8 cellular contexts compared by ENCODE assay signal in genomic region chr6:83067448-83068413, GRCh38.
DNase-seq lines count a peak whose midpoint lies in the region; ATAC-seq and FAIRE-seq lines count a peak whose summit lies in the region.

Gene DOP1A (plus strand): TSS chr6:83067671. CDS start chr6:83096978, 29,307 bp downstream.

- peaks cover 10 to 37% (median 25%) of the 10 kb centered on the region in 10 experiments; a peak in 17 of 20 replicates for H3K4me1 ChIP-seq in BLaER1 treated with 17β-estradiol and CSF1 and Interleukin-3, amounts not matched to agents 10 nM and 100 nM

- H3K9me3 ChIP-seq in BLaER1 treated with 17β-estradiol and CSF1 and Interleukin-3, amounts not matched to agents 10 nM and 100 nM (replicated peaks in 1 of 11), result no peaks in the 10 kb centered on the region

- peak within 1 kb of the TSS; percentile 74 to 88 (median 82) for H3K9ac ChIP-seq in BLaER1 treated with 17β-estradiol and CSF1 and Interleukin-3, amounts not matched to agents 10 nM and 100 nM

- H3K27ac ChIP-seq in BLaER1 treated with 17β-estradiol and CSF1 and Interleukin-3, amounts not matched to agents 10 nM and 100 nM, result peak within 1 kb of the TSS; percentile 57 to 80 (median 70)

- no peaks in the 10 kb centered on the region for H3K27me3 ChIP-seq in BLaER1 treated with 17β-estradiol and CSF1 and Interleukin-3, amounts not matched to agents 10 nM and 100 nM

- DNase-seq in GM19240 (ENCODE audit: insufficient read length, low spot score), result peak; percentile 41
- DNase-seq in NCI-H524 treated with DMSO at 0.1 percent for 48 hours (lab: John Stamatoyannopoulos, UW), result peak; percentile 59
- DNase-seq in activated CD4-positive, alpha-beta T cell treated with anti-CD3 and anti-CD28 coated beads for 4 hours, result peak; percentile 97 to 98
- peak; percentile 95 for DNase-seq in kidney tubule cell (ENCODE audit: low spot score)
- DNase-seq in stimulated activated CD4-positive, alpha-beta T cell treated with anti-CD3 and anti-CD28 coated beads, Interleukin-1b, Interleukin-23, amount 100 ng/mL, for 24 hours (ENCODE audit: low read depth in 4 of 4, low spot score in 1 of 4), result peak; percentile 95 to 99 (median 98)

- ATAC-seq in HG03460 (IDR thresholded peaks at IDR 0.05; ENCODE audit: unreplicated experiment), result peak; percentile 81

- H3K36me3 ChIP-seq in BLaER1 treated with 17β-estradiol and CSF1 and Interleukin-3, amounts not matched to agents 10 nM and 100 nM, result no peaks in the 10 kb centered on the region

- peak; percentile 65 for FAIRE-seq in colon (lab: Jason Lieb, UNC)

- H4K20me1 ChIP-seq in BLaER1 treated with 17β-estradiol and CSF1 and Interleukin-3, amounts not matched to agents 10 nM and 100 nM, result no peaks in the 10 kb centered on the region

- peak within 1 kb of the TSS; percentile 65 to 78 (median 73) for H3K4me2 ChIP-seq in BLaER1 treated with 17β-estradiol and CSF1 and Interleukin-3, amounts not matched to agents 10 nM and 100 nM

- peak within 1 kb of the TSS; percentile 71 to 85 (median 76) for H3K4me3 ChIP-seq in BLaER1 treated with 17β-estradiol and CSF1 and Interleukin-3, amounts not matched to agents 10 nM and 100 nM

Comparison
In these comparisons a context has a peak if more than half of its experiments do, and no peak if none do; other contexts are left out.
1. Peak in every context shown above with its lines: DNase-seq, ATAC-seq, H3K4me3 ChIP-seq and H3K27ac ChIP-seq.
2. DNase-seq: peak in every context shown above with its lines; median percentile 98 in stimulated activated CD4-positive, alpha-beta T cell treated with anti-CD3 and anti-CD28 coated beads, Interleukin-1b, Interleukin-23, amount 100 ng/mL, for 24 hours; 98 in activated CD4-positive, alpha-beta T cell treated with anti-CD3 and anti-CD28 coated beads for 4 hours; 95 in kidney tubule cell; 59 in NCI-H524 treated with DMSO at 0.1 percent for 48 hours; 41 in GM19240.